ENCODE assay signal across 9 cellular contexts in the genomic region with DNA sequence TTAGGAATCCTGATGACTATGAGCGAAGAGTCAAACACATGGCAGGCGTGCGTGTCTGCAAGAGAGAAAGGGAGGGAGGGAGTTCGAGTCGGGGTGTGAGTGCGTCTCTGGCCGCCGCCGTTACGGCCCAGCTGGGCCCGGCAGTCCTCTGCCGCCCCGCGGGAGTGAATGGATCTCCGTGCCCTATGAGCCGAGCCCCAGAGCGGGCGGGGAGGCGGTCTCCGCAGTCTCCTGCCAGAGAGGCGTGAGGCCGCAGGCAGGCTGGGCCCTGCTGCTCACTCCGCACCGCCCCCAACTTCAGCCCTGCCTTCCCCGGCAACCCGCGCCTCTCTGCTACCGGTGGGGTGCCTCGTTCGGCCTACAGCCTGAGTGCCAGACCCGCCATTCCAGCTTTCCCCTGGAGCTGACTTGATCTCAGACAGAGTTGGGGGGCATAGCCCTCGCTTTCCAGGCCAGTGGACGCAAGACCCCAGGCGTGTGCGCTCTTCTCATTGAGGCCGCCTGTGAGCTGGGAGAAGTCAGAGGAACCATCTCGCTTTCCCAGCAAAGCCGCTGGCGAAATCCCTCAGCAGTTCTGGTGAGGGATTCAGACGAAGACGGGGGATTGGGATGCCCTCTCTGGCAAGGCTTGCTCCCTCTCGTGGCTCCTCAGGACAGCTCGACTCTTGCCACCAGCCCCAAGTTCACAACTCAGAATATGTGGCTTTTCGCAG. TPM values are rescaled to one million over a fixed set of nuclear protein-coding genes. Genes with fewer than 3 reads are reported as not detected.
DNase-seq lines count a peak whose midpoint lies in the region; ATAC-seq, FAIRE-seq and TF ChIP-seq lines count a peak whose summit lies in the region.
"Had no signal": no experiment of that assay in that cellular context is flagged by ENCODE, and none has a peak within 500 bp of the region (broad histone marks: within the 10 kb centered on the region; RNA-seq: fewer than 3 reads in every experiment).

No MANE protein-coding gene starts in this region.

- no peak for TF ChIP-seq POLR2A in K562 (conservative IDR thresholded peaks at IDR 0.05)
- TF ChIP-seq POLR2A in GM12892 (IDR thresholded peaks at IDR 0.05; ENCODE audit: low read depth, low read length), result no peak

- no peak overlapping the region for H3K27ac Mint-ChIP-seq in CD14-positive monocyte
- H3K27ac Mint-ChIP-seq in IgD-negative memory B cell, result no peak overlapping the region
- H3K27ac Mint-ChIP-seq in progenitor cell of endocrine pancreas, result peak overlapping the region; percentile 80

- FAIRE-seq in K562 (lab: Jason Lieb, UNC), result no peak
- no peak for FAIRE-seq in GM12892 (lab: Jason Lieb, UNC)
- FAIRE-seq: islet of Langerhans had no signal

- H3K9me3 Mint-ChIP-seq in CD14-positive monocyte (peaks cover 0 to 36% (median 19%) of the 10 kb centered on the region in 7 donors), IgD-negative memory B cell (no peaks in the 10 kb centered on the region), progenitor cell of endocrine pancreas (ENCODE audit: low read depth) (peaks cover 4% of the 10 kb centered on the region)

- peaks cover 26% of the 10 kb centered on the region for H3K4me1 Mint-ChIP-seq in CD14-positive monocyte
- peaks cover 0 to 8% (median 2%) of the 10 kb centered on the region in 3 donors for H3K4me1 Mint-ChIP-seq in IgD-negative memory B cell
- H3K4me1 Mint-ChIP-seq in progenitor cell of endocrine pancreas (ENCODE audit: low read depth), result peaks cover 6% of the 10 kb centered on the region

- no peak overlapping the region; the same call in 1 of the 2 replicates for H3K4me2 ChIP-seq in K562 (ENCODE audit: insufficient read depth, low read length)

- no peak overlapping the region for H3K4me3 ChIP-seq in K562

- no peaks in the 10 kb centered on the region for H3K9me3 ChIP-seq in K562 (replicated peaks; ENCODE audit: control insufficient read depth, insufficient read depth, low read depth, low read length)

- H3K27me3 Mint-ChIP-seq in CD14-positive monocyte (ENCODE audit: low read depth in 3 of 3) (peaks cover 36 to 56% (median 53%) of the 10 kb centered on the region in 3 donors), IgD-negative memory B cell (peaks cover 22% of the 10 kb centered on the region), progenitor cell of endocrine pancreas (no peaks in the 10 kb centered on the region)

- H3K4me3 Mint-ChIP-seq in CD14-positive monocyte, result peak overlapping the region; percentile 72 to 89
- peak overlapping the region; percentile 50 to 94 (median 72) for H3K4me3 Mint-ChIP-seq in IgD-negative memory B cell
- H3K4me3 Mint-ChIP-seq in progenitor cell of endocrine pancreas (ENCODE audit: low read depth), result peak overlapping the region; percentile 70

- peak; percentile 38 for ATAC-seq in K562

- peaks cover 0 to 26% of the 10 kb centered on the region in 2 experiments; a peak in 2 of 5 replicates for H3K27me3 ChIP-seq in K562 (ENCODE audit: control insufficient read depth in 2 of 2, insufficient read depth in 2 of 2, low read length in 2 of 2)

- in situ Hi-C loops in K562 (cut with MboI), result no loop called here

- peaks cover 0 to 5% of the 10 kb centered on the region in 2 experiments; a peak in 1 of 5 replicates for H3K4me1 ChIP-seq in K562 (replicated peaks in 1 of 2; ENCODE audit: control insufficient read depth in 2 of 2, insufficient read depth in 2 of 2, low read length in 2 of 2)

- TF ChIP-seq CTCF in CD14-positive monocyte (IDR thresholded peaks at IDR 0.05) (no peak), K562 (IDR thresholded peaks at IDR 0.05 in 2 of 3, conservative IDR thresholded peaks at IDR 0.05 in 1 of 3; ENCODE audit: insufficient read depth in 2 of 3, low read depth in 1 of 3, low read length in 3 of 3) (no peak), progenitor cell of endocrine pancreas (IDR thresholded peaks at IDR 0.05; ENCODE audit: unreplicated experiment) (peak; percentile 32)

- no peak for TF ChIP-seq EP300 in K562 (IDR thresholded peaks at IDR 0.05; ENCODE audit: low read length)

- TF ChIP-seq RAD21 in K562 (CRISPR knock-in tag; conservative IDR thresholded peaks at IDR 0.05 in 1 of 2, IDR thresholded peaks at IDR 0.05 in 1 of 2), result no peak

- no peak overlapping the region for H3K9ac ChIP-seq in K562 (ENCODE audit: insufficient read depth in 1 of 2, low read depth in 2 of 2, low read length in 2 of 2)

- H3K9me1 ChIP-seq in K562 (ENCODE audit: control insufficient read depth, insufficient read depth, low read length), result no peaks in the 10 kb centered on the region

- no peaks in the 10 kb centered on the region for H3K79me2 ChIP-seq in K562 (ENCODE audit: control insufficient read depth, insufficient read depth, low read length)

- 13% methylated on average over 16 of the region's 44 CpGs for WGBS in K562 (ENCODE audit: insufficient coverage, low coverage, missing lambda C conversion rate)

- CTCF ChIA-PET in K562 (lab: Yijun Ruan, JAX; ENCODE audit: low intra/inter-chr PET ratio), result no interaction called here

- H3K27ac ChIP-seq in K562 (ENCODE audit: extremely low read depth, low read depth, low read length), result no peak overlapping the region

- intact Hi-C loops in CD14-positive monocyte (cut with micrococcal nuclease) (no loop called here), K562 (cut with micrococcal nuclease) (no loop called here)

- no peaks in the 10 kb centered on the region; the same call in 1 of the 2 replicates for H4K20me1 ChIP-seq in K562 (replicated peaks; ENCODE audit: control insufficient read depth, insufficient read depth, low read length)

- no peak overlapping the region for H2AFZ ChIP-seq in K562 (ENCODE audit: low read depth, low read length)

- H3K36me3 Mint-ChIP-seq in CD14-positive monocyte (peaks cover 3 to 4% of the 10 kb centered on the region in 2 donors), IgD-negative memory B cell (no peaks in the 10 kb centered on the region), progenitor cell of endocrine pancreas (ENCODE audit: insufficient read depth) (no peaks in the 10 kb centered on the region)

- no peaks in the 10 kb centered on the region for H3K36me3 ChIP-seq in K562 (ENCODE audit: control insufficient read depth, insufficient read depth, low read length)

- POLR2A ChIA-PET in K562 (lab: Yijun Ruan, JAX), result no interaction called here

- BruUV-seq in K562 (replicated peaks; lab: Mats Ljungman, UMichigan), result no TSS peak

- DNase-seq in CD14-positive monocyte (ENCODE audit: low spot score) (no peak), K562 (ENCODE audit: extremely low read depth in 1 of 4, low spot score in 3 of 4) (no peak), hypothalamus (lab: John Stamatoyannopoulos, UW) (peak in 48 of 51 donors; percentile 1 to 76 (median 24)), progenitor cell of endocrine pancreas (ENCODE audit: low spot score, unreplicated experiment) (peak; percentile 23), NCI-H2029 (lab: John Stamatoyannopoulos, UW) (no peak), GM12892 (ENCODE audit: insufficient read length) (no peak), MV-4-11 (lab: John Stamatoyannopoulos, UW) (no peak)

TF ChIP-seq in K562, 482 proteins besides CTCF, POLR2A, EP300 and RAD21 (continues in another document):
- TF ChIP-seq, protein P1, sequence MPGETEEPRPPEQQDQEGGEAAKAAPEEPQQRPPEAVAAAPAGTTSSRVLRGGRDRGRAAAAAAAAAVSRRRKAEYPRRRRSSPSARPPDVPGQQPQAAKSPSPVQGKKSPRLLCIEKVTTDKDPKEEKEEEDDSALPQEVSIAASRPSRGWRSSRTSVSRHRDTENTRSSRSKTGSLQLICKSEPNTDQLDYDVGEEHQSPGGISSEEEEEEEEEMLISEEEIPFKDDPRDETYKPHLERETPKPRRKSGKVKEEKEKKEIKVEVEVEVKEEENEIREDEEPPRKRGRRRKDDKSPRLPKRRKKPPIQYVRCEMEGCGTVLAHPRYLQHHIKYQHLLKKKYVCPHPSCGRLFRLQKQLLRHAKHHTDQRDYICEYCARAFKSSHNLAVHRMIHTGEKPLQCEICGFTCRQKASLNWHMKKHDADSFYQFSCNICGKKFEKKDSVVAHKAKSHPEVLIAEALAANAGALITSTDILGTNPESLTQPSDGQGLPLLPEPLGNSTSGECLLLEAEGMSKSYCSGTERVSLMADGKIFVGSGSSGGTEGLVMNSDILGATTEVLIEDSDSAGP (CRISPR knock-in tag; IDR thresholded peaks at IDR 0.05), result no peak
- TF ChIP-seq BRD9 (IDR thresholded peaks at IDR 0.05; ENCODE audit: low read depth, partially characterized antibody) (no peak), HDGF (IDR thresholded peaks at IDR 0.05) (no peak), KLF1 (tag; IDR thresholded peaks at IDR 0.05) (no peak), HNRNPH1 (optimal IDR thresholded peaks at IDR 0.05; ENCODE audit: low read depth, low read length) (no peak), SETDB1 (IDR thresholded peaks at IDR 0.05; ENCODE audit: low read length) (no peak), ESRRB (CRISPR knock-in tag; IDR thresholded peaks at IDR 0.05; ENCODE audit: borderline replicate concordance) (no peak), SMARCA4 (IDR thresholded peaks at IDR 0.05) (no peak)

RNA-seq across cellular contexts. Expression of gene SLC16A2, which starts 1.4 kb away (rescaled TPM):
- not detected for polyA plus RNA-seq in CD14-positive monocyte
- polyA plus RNA-seq in IgD-negative memory B cell, result not detected
- total RNA-seq in K562 (2011; cell fraction: chromatin; rRNA removed; ENCODE audit: low replicate concordance), result not detected in 2 replicates
- not detected in 2 replicates for total RNA-seq in K562 (2011; cell fraction: nucleolus; rRNA removed)
- total RNA-seq in K562 (2011; cell fraction: nucleoplasm; rRNA removed), result not detected in 2 replicates
- not detected in 2 replicates for total RNA-seq in K562 (2014; rRNA removed)
- not detected in 2 replicates for total RNA-seq in K562 (2014; rRNA removed; fragmentation: Illumina TruSeq; extraction: Trizol)
- not detected in 2 replicates for total RNA-seq in K562 (2015; rRNA removed; fragmentation: Illumina TruSeq; extraction: Trizol)
- 0.07 and 0.13 TPM in 2 replicates for total RNA-seq in K562 (2021)
- not detected in 2 replicates for polyA plus RNA-seq in K562 (2011; rRNA removed)
- not detected in 2 replicates for polyA plus RNA-seq in K562 (2011; cell fraction: cytosol; rRNA removed)
- not detected in 2 replicates for polyA plus RNA-seq in K562 (2011; cell fraction: nucleus; rRNA removed)
- not detected in 2 replicates for polyA plus RNA-seq in K562 (2012)
- polyA plus RNA-seq in K562 (2014; fragmentation: Illumina TruSeq; extraction: Trizol), result not detected in 2 replicates
- not detected for polyA plus RNA-seq in K562 (2014; fragmentation: Nextera tagmentation; extraction: Ambion mirVana)
- not detected in 2 replicates for polyA plus RNA-seq in K562 (2014; rRNA removed)
- not detected in 2 replicates for polyA minus RNA-seq in K562 (2011; rRNA and poly(A)+ RNA removed)
- not detected in 2 replicates for polyA minus RNA-seq in K562 (2011; cell fraction: cytosol; rRNA and poly(A)+ RNA removed)
- not detected in 2 replicates for polyA minus RNA-seq in K562 (2011; cell fraction: nucleus; rRNA and poly(A)+ RNA removed)
- total RNA-seq in progenitor cell of endocrine pancreas, result 9.0 and 11.1 TPM in 2 replicates
- not detected for polyA plus RNA-seq in GM12892 (2012; ENCODE audit: missing spikeins)

Comparison
In these comparisons a context has a peak if more than half of its experiments do, and no peak if none do; other contexts are left out.
1. DNase-seq: peak in hypothalamus (48 of 51) and progenitor cell of endocrine pancreas (single experiment); none in CD14-positive monocyte (single experiment), K562 (0 of 4), NCI-H2029 (single experiment), GM12892 (single experiment) and MV-4-11 (single experiment).
2. Peak in every context shown above with its lines, with median percentiles within 50 percentile points of each other: H3K4me3 Mint-ChIP-seq.